ENCODE assay signal across 1 cellular context in the genomic region with DNA sequence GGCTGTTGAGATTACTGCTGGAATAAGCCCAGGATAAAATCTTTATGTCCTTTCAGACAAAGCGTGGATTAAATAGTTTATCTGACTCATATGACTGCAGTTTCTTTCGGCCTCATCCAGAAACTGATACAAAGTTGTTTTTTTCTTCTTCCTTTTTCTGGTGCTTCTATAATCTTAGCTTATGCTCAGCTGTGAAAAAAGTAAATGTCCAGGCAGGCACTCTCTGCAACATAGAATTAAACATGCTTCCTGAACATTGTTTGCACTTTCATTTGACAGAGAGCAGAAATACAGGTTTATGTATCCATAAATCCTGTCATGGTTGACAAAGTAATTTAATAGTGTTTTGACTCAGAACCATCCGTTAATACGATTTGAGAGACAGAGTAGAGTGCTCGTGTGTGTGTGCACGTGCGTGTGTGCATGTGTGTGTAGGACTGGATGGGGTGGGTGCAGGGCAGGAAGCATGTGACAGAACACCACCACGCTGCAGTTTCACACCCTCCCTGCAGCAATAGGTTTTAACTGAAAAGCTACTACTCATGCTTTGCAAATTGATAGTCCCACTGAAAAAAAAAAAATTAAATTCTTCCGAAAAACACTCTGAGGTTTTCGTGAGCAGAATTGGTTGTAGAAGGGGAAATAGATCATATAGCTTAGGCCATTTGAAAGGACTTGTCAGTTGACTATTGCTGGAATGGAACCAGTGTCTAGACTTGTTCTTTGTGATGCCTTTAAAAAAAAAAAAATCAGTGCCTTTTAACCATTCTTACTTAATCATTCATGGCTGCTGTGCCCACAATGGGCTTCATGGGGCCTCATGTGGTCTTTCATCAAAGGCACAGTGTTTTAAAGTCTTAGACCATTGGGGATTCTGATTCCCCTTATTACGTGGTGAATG.
TF ChIP-seq lines count a peak whose summit lies in the region.

No MANE protein-coding gene starts in this region.

TF ChIP-seq in GM23338, 12 proteins besides CTCF, POLR2A, EP300 and RAD21 (continued from another document):
- TF ChIP-seq, protein P1, sequence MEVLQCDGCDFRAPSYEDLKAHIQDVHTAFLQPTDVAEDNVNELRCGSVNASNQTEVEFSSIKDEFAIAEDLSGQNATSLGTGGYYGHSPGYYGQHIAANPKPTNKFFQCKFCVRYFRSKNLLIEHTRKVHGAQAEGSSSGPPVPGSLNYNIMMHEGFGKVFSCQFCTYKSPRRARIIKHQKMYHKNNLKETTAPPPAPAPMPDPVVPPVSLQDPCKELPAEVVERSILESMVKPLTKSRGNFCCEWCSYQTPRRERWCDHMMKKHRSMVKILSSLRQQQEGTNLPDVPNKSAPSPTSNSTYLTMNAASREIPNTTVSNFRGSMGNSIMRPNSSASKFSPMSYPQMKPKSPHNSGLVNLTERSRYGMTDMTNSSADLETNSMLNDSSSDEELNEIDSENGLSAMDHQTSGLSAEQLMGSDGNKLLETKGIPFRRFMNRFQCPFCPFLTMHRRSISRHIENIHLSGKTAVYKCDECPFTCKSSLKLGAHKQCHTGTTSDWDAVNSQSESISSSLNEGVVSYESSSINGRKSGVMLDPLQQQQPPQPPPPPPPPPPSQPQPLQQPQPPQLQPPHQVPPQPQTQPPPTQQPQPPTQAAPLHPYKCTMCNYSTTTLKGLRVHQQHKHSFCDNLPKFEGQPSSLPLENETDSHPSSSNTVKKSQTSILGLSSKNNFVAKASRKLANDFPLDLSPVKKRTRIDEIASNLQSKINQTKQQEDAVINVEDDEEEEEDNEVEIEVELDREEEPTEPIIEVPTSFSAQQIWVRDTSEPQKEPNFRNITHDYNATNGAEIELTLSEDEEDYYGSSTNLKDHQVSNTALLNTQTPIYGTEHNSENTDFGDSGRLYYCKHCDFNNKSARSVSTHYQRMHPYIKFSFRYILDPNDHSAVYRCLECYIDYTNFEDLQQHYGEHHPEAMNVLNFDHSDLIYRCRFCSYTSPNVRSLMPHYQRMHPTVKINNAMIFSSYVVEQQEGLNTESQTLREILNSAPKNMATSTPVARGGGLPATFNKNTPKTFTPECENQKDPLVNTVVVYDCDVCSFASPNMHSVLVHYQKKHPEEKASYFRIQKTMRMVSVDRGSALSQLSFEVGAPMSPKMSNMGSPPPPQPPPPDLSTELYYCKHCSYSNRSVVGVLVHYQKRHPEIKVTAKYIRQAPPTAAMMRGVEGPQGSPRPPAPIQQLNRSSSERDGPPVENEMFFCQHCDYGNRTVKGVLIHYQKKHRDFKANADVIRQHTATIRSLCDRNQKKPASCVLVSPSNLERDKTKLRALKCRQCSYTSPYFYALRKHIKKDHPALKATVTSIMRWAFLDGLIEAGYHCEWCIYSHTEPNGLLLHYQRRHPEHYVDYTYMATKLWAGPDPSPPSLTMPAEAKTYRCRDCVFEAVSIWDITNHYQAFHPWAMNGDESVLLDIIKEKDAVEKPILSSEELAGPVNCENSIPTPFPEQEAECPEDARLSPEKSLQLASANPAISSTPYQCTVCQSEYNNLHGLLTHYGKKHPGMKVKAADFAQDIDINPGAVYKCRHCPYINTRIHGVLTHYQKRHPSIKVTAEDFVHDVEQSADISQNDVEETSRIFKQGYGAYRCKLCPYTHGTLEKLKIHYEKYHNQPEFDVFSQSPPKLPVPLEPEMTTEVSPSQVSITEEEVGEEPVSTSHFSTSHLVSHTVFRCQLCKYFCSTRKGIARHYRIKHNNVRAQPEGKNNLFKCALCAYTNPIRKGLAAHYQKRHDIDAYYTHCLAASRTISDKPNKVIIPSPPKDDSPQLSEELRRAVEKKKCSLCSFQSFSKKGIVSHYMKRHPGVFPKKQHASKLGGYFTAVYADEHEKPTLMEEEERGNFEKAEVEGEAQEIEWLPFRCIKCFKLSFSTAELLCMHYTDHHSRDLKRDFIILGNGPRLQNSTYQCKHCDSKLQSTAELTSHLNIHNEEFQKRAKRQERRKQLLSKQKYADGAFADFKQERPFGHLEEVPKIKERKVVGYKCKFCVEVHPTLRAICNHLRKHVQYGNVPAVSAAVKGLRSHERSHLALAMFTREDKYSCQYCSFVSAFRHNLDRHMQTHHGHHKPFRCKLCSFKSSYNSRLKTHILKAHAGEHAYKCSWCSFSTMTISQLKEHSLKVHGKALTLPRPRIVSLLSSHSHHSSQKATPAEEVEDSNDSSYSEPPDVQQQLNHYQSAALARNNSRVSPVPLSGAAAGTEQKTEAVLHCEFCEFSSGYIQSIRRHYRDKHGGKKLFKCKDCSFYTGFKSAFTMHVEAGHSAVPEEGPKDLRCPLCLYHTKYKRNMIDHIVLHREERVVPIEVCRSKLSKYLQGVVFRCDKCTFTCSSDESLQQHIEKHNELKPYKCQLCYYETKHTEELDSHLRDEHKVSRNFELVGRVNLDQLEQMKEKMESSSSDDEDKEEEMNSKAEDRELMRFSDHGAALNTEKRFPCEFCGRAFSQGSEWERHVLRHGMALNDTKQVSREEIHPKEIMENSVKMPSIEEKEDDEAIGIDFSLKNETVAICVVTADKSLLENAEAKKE (CRISPR knock-in tag; IDR thresholded peaks at IDR 0.05): no peak
- TF ChIP-seq JUNB (IDR thresholded peaks at IDR 0.05; ENCODE audit: unreplicated experiment): no peak
- TF ChIP-seq POLR2AphosphoS5 (IDR thresholded peaks at IDR 0.05; ENCODE audit: low read depth): no peak
- TF ChIP-seq, protein P2, sequence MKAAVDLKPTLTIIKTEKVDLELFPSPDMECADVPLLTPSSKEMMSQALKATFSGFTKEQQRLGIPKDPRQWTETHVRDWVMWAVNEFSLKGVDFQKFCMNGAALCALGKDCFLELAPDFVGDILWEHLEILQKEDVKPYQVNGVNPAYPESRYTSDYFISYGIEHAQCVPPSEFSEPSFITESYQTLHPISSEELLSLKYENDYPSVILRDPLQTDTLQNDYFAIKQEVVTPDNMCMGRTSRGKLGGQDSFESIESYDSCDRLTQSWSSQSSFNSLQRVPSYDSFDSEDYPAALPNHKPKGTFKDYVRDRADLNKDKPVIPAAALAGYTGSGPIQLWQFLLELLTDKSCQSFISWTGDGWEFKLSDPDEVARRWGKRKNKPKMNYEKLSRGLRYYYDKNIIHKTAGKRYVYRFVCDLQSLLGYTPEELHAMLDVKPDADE (IDR thresholded peaks at IDR 0.05): no peak
